ENCODE assay signal across 23 cellular contexts in genomic region chr15:71564217-71564616, GRCh38.
"Had no signal": no experiment of that assay in that cellular context is flagged by ENCODE, and none has a peak within 500 bp of the region (broad histone marks: within the 10 kb centered on the region; RNA-seq: fewer than 3 reads in every experiment).

No MANE protein-coding gene starts in this region.

- H3K4me3 ChIP-seq: left ventricle myocardium inferior, lung, mucosa of descending colon, ovary, right atrium auricular region, right lobe of liver, smooth muscle cell, stomach, testis, thyroid gland, transverse colon, upper lobe of left lung, vagina had no signal

- FAIRE-seq: islet of Langerhans had no signal

- H3K9me3 ChIP-seq: left ventricle myocardium inferior, mucosa of descending colon, ovary, right atrium auricular region, right lobe of liver, stomach, testis, thyroid gland, transverse colon, upper lobe of left lung, vagina had no signal

- DNase-seq: hypothalamus; immature natural killer cell; left ventricle myocardium inferior; midbrain; mucosa of descending colon; naive thymus-derived CD4-positive, alpha-beta T cell; ovary; right lobe of liver; stimulated activated CD4-positive, alpha-beta T cell treated with anti-CD3 and anti-CD28 coated beads, Interleukin-1b, Interleukin-23, amount 100 ng/mL, for 48 hours; stimulated activated CD4-positive, alpha-beta T cell treated with anti-CD3 and anti-CD28 coated beads, Interleukin-2, amount 100 ng/mL, for 48 hours; stimulated activated naive B cell treated with anti-CD40 and anti-IgM and Interleukin-4, amounts not matched to agents 10 μg/mL and 1 μg/mL and 100 μg/mL, for 72 hours; stimulated activated naive CD8-positive, alpha-beta T cell treated with anti-CD3 and anti-CD28 coated beads, Interleukin-15, Interleukin-2, amounts not matched to agents 100 U/mL and 50 U/mL, for 24 hours; stomach; testis; thyroid gland; transverse colon; upper lobe of left lung had no signal

- H3K4me2 ChIP-seq: smooth muscle cell had no signal

- ATAC-seq: naive thymus-derived CD4-positive, alpha-beta T cell; natural killer cell treated with Interleukin-12 subunit alpha and Interleukin-12 subunit beta and Interleukin-15 and Interleukin-18, amount 100 ng/mL, for 72 hours; right lobe of liver; stimulated activated naive B cell treated with anti-CD40 and anti-IgM and Interleukin-4, amounts not matched to agents 10 μg/mL and 1 μg/mL and 100 μg/mL, for 72 hours; stimulated activated naive CD8-positive, alpha-beta T cell treated with anti-CD3 and anti-CD28 coated beads, Interleukin-15, Interleukin-2, amounts not matched to agents 100 U/mL and 50 U/mL, for 24 hours had no signal

- H3K4me1 ChIP-seq: right lobe of liver, testis, thyroid gland, transverse colon, upper lobe of left lung had no signal

- H3K36me3 ChIP-seq: left ventricle myocardium inferior, ovary, right atrium auricular region, right lobe of liver, stomach, thyroid gland, transverse colon, upper lobe of left lung, vagina had no signal

- H3K27ac ChIP-seq: left ventricle myocardium inferior, ovary, right atrium auricular region, right lobe of liver, stomach, testis, thyroid gland, transverse colon, upper lobe of left lung, vagina had no signal

- H3K27me3 ChIP-seq: ovary, right atrium auricular region, right lobe of liver, stomach, testis, thyroid gland, transverse colon, upper lobe of left lung, vagina had no signal
